Comparison of ENCODE assay signal across 12 cellular contexts in genomic region chr7:66296001-66296521, GRCh38.
DNase-seq lines count a peak whose midpoint lies in the region; ATAC-seq and TF ChIP-seq lines count a peak whose summit lies in the region.
"Had no signal": no experiment of that assay in that cellular context is flagged by ENCODE, and none has a peak within 500 bp of the region (broad histone marks: within the 10 kb centered on the region; RNA-seq: fewer than 3 reads in every experiment).

No MANE protein-coding gene starts in this region.

- H3K27ac ChIP-seq in upper lobe of right lung = no peak overlapping the region
- no peak overlapping the region for H3K27ac ChIP-seq in CD4-positive, alpha-beta T cell (ENCODE audit: low read depth, low read length)
- H3K27ac ChIP-seq: parathyroid adenoma had no signal

- CTCF ChIA-PET in activated CD8-positive, alpha-beta T cell treated with anti-CD3 and anti-CD28 coated beads for 36 hours (lab: Charles Lee) = no interaction called here
- CTCF ChIA-PET in CD4-positive, alpha-beta T cell (lab: Charles Lee) = no interaction called here

- no peaks in the 10 kb centered on the region for H3K36me3 ChIP-seq in upper lobe of right lung

- TF ChIP-seq CTCF in fibroblast of mammary gland (conservative IDR thresholded peaks at IDR 0.05; ENCODE audit: control insufficient read depth, insufficient read depth, low read depth, low read length) (no peak), upper lobe of right lung (IDR thresholded peaks at IDR 0.05) (no peak)
- TF ChIP-seq CTCF in activated CD8-positive, alpha-beta T cell treated with anti-CD3 and anti-CD28 coated beads for 36 hours (IDR thresholded peaks at IDR 0.05) = no peak
- TF ChIP-seq CTCF in CD4-positive, alpha-beta T cell (IDR thresholded peaks at IDR 0.05) = no peak

- peaks cover 6% of the 10 kb centered on the region for H3K9me3 Mint-ChIP-seq in activated CD4-positive, alpha-beta T cell treated with anti-CD3 and anti-CD28 coated beads, Interleukin-2, amount 10 ng/mL, durations not matched to agents 24 days and 14 days
- peaks cover 12% of the 10 kb centered on the region for H3K9me3 Mint-ChIP-seq in activated CD8-positive, alpha-beta T cell treated with anti-CD3 and anti-CD28 coated beads for 36 hours
- peaks cover 12% of the 10 kb centered on the region for H3K9me3 Mint-ChIP-seq in CD4-positive, alpha-beta T cell

- H3K4me1 Mint-ChIP-seq in activated CD4-positive, alpha-beta T cell treated with anti-CD3 and anti-CD28 coated beads, Interleukin-2, amount 10 ng/mL, durations not matched to agents 24 days and 14 days = no peaks in the 10 kb centered on the region
- H3K4me1 Mint-ChIP-seq in activated CD8-positive, alpha-beta T cell treated with anti-CD3 and anti-CD28 coated beads for 36 hours (ENCODE audit: low read depth) = peaks cover 6% of the 10 kb centered on the region
- H3K4me1 Mint-ChIP-seq in CD4-positive, alpha-beta T cell (ENCODE audit: low read depth) = no peaks in the 10 kb centered on the region

- no peaks in the 10 kb centered on the region for H3K36me3 Mint-ChIP-seq in activated CD4-positive, alpha-beta T cell treated with anti-CD3 and anti-CD28 coated beads, Interleukin-2, amount 10 ng/mL, durations not matched to agents 24 days and 14 days (ENCODE audit: low read depth)
- H3K36me3 Mint-ChIP-seq in activated CD8-positive, alpha-beta T cell treated with anti-CD3 and anti-CD28 coated beads for 36 hours (ENCODE audit: low read depth) = peaks cover 7% of the 10 kb centered on the region
- H3K36me3 Mint-ChIP-seq in CD4-positive, alpha-beta T cell (ENCODE audit: low read depth) = peaks cover 3% of the 10 kb centered on the region

- H3K4me1 ChIP-seq in upper lobe of right lung = peaks cover 6% of the 10 kb centered on the region
- H3K4me1 ChIP-seq: parathyroid adenoma had no signal

- no peak overlapping the region for H3K27ac Mint-ChIP-seq in activated CD4-positive, alpha-beta T cell treated with anti-CD3 and anti-CD28 coated beads, Interleukin-2, amount 10 ng/mL, durations not matched to agents 24 days and 14 days
- H3K27ac Mint-ChIP-seq in activated CD8-positive, alpha-beta T cell treated with anti-CD3 and anti-CD28 coated beads for 36 hours = no peak overlapping the region
- H3K27ac Mint-ChIP-seq in CD4-positive, alpha-beta T cell = no peak overlapping the region
- H3K27ac Mint-ChIP-seq: T-helper 1 cell treated with Interleukin-12 subunit alpha and Interleukin-12 subunit beta and Interleukin-4 antibody, amounts not matched to agents 30 μg/mL and 1 μg/mL, for 36 hours had no signal

- peak; percentile 20 for DNase-seq in activated CD4-positive, alpha-beta T cell treated with anti-CD3 and anti-CD28 coated beads, Interleukin-2, amount 10 ng/mL, durations not matched to agents 24 days and 14 days
- no peak for DNase-seq in activated CD4-positive, alpha-beta T cell treated with anti-CD3 and anti-CD28 coated beads, Interleukin-2, amount 50 U/mL, for 1 hour
- DNase-seq in RPMI7951 (ENCODE audit: low read depth) (peak; percentile 39), fibroblast of mammary gland (ENCODE audit: low read depth) (peak; percentile 65), upper lobe of right lung (no peak)
- no peak for DNase-seq in activated CD8-positive, alpha-beta T cell treated with anti-CD3 and anti-CD28 coated beads for 36 hours
- no peak for DNase-seq in CD4-positive, alpha-beta T cell
- DNase-seq: NCI-H146 had no signal

- peak; percentile 51 for ATAC-seq in upper lobe of right lung
- ATAC-seq in activated CD8-positive, alpha-beta T cell treated with anti-CD3 and anti-CD28 coated beads for 36 hours = no peak
- ATAC-seq in HG03025 (IDR thresholded peaks at IDR 0.05; ENCODE audit: low FRiP score, unreplicated experiment) = no peak
- no peak for ATAC-seq in CD4-positive, alpha-beta T cell (ENCODE audit: poor library complexity)
- ATAC-seq: HCT116 had no signal

- H3K4me3 ChIP-seq in fibroblast of mammary gland (ENCODE audit: control insufficient read depth, low read depth, low read length) (no peak overlapping the region), upper lobe of right lung (no peak overlapping the region)

- POLR2A ChIA-PET in activated CD8-positive, alpha-beta T cell treated with anti-CD3 and anti-CD28 coated beads for 36 hours (lab: Charles Lee) = no interaction called here
- POLR2A ChIA-PET in CD4-positive, alpha-beta T cell (lab: Charles Lee) = interaction anchor here (0.7 kb wide), 1 partner anchor 11 kb away, joined by 3 read pairs; no protein-coding TSS in a partner anchor

- no peaks in the 10 kb centered on the region for H3K27me3 Mint-ChIP-seq in activated CD4-positive, alpha-beta T cell treated with anti-CD3 and anti-CD28 coated beads, Interleukin-2, amount 10 ng/mL, durations not matched to agents 24 days and 14 days
- H3K27me3 Mint-ChIP-seq in activated CD8-positive, alpha-beta T cell treated with anti-CD3 and anti-CD28 coated beads for 36 hours = no peaks in the 10 kb centered on the region
- H3K27me3 Mint-ChIP-seq in CD4-positive, alpha-beta T cell = no peaks in the 10 kb centered on the region

- no peaks in the 10 kb centered on the region for H3K27me3 ChIP-seq in upper lobe of right lung
- H3K27me3 ChIP-seq in CD4-positive, alpha-beta T cell (ENCODE audit: control insufficient read depth, insufficient read depth, low read length) = no peaks in the 10 kb centered on the region

- intact Hi-C loops in activated CD4-positive, alpha-beta T cell treated with anti-CD3 and anti-CD28 coated beads, Interleukin-2, amount 10 ng/mL, durations not matched to agents 24 days and 14 days (cut with micrococcal nuclease) = no loop called here
- intact Hi-C loops in upper lobe of right lung (cut with DNase I) = no loop called here
- intact Hi-C loops in activated CD8-positive, alpha-beta T cell treated with anti-CD3 and anti-CD28 coated beads for 36 hours (cut with micrococcal nuclease) = no loop called here
- intact Hi-C loops in CD4-positive, alpha-beta T cell (cut with DNase I, micrococcal nuclease) = no loop called here

- H3K4me3 Mint-ChIP-seq in activated CD4-positive, alpha-beta T cell treated with anti-CD3 and anti-CD28 coated beads, Interleukin-2, amount 10 ng/mL, durations not matched to agents 24 days and 14 days = no peak overlapping the region
- no peak overlapping the region for H3K4me3 Mint-ChIP-seq in activated CD8-positive, alpha-beta T cell treated with anti-CD3 and anti-CD28 coated beads for 36 hours
- H3K4me3 Mint-ChIP-seq in CD4-positive, alpha-beta T cell = no peak overlapping the region
- H3K4me3 Mint-ChIP-seq: T-helper 1 cell treated with Interleukin-12 subunit alpha and Interleukin-12 subunit beta and Interleukin-4 antibody, amounts not matched to agents 30 μg/mL and 1 μg/mL, for 36 hours had no signal

- H3K9me3 ChIP-seq in upper lobe of right lung = no peaks in the 10 kb centered on the region
- peaks cover 3% of the 10 kb centered on the region for H3K9me3 ChIP-seq in CD4-positive, alpha-beta T cell (ENCODE audit: control insufficient read depth, low read length)

Comparison
In these comparisons a context has a peak if more than half of its experiments do, and no peak if none do; other contexts are left out.
1. DNase-seq: peak in activated CD4-positive, alpha-beta T cell treated with anti-CD3 and anti-CD28 coated beads, Interleukin-2, amount 10 ng/mL, durations not matched to agents 24 days and 14 days (single experiment), RPMI7951 (single experiment) and fibroblast of mammary gland (single experiment); none in activated CD4-positive, alpha-beta T cell treated with anti-CD3 and anti-CD28 coated beads, Interleukin-2, amount 50 U/mL, for 1 hour (single experiment), upper lobe of right lung (single experiment), activated CD8-positive, alpha-beta T cell treated with anti-CD3 and anti-CD28 coated beads for 36 hours (single experiment) and CD4-positive, alpha-beta T cell (0 of 10).